In the genomic region with DNA sequence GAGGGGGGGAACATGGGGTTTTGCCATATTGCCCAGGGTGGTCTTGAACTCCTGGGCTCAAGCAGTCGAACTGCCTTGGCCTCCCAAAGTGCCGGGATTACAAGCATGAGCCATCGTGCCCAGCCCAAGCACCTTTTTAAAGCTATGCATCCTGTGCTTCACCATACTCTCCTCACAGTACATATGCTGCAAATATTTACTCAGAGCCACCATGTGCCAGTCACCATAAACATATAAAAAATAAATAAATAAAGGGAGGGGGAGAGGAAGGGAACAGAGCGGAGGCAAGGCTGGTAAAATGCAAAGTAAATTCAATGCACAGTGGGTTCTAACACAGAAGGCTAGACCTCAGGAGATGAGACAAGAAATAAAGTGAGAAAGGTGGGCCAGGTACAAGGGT, we compare ENCODE assay signal across 15 cellular contexts.
DNase-seq lines count a peak whose midpoint lies in the region; ATAC-seq and TF ChIP-seq lines count a peak whose summit lies in the region.
"Had no signal": no experiment of that assay in that cellular context is flagged by ENCODE, and none has a peak within 500 bp of the region (broad histone marks: within the 10 kb centered on the region; RNA-seq: fewer than 3 reads in every experiment).

No MANE protein-coding gene starts in this region.

- peak overlapping the region; percentile 26 for H3K27ac ChIP-seq in upper lobe of right lung

- peaks cover 17% of the 10 kb centered on the region for H3K36me3 ChIP-seq in upper lobe of right lung

- H3K9me3 ChIP-seq in upper lobe of right lung = no peaks in the 10 kb centered on the region

- H3K4me3 ChIP-seq in upper lobe of right lung = no peak overlapping the region
- H3K4me3 ChIP-seq: GM12878 had no signal

- H3K27me3 ChIP-seq in upper lobe of right lung = no peaks in the 10 kb centered on the region

- no peaks in the 10 kb centered on the region for H3K9me3 Mint-ChIP-seq in activated naive CD8-positive, alpha-beta T cell (ENCODE audit: low read depth)
- H3K9me3 Mint-ChIP-seq in activated naive CD8-positive, alpha-beta T cell treated with anti-CD3 and anti-CD28 coated beads for 36 hours = no peaks in the 10 kb centered on the region
- no peaks in the 10 kb centered on the region for H3K9me3 Mint-ChIP-seq in central memory CD8-positive, alpha-beta T cell
- no peaks in the 10 kb centered on the region for H3K9me3 Mint-ChIP-seq in osteocyte (ENCODE audit: unreplicated experiment)

- ATAC-seq in central memory CD8-positive, alpha-beta T cell (replicated peaks; ENCODE audit: extremely low read depth, poor library complexity, severe bottlenecking) = no peak
- no peak for ATAC-seq in upper lobe of right lung
- ATAC-seq: GM12878 had no signal

- H3K27ac Mint-ChIP-seq in activated naive CD8-positive, alpha-beta T cell = peak overlapping the region; percentile 86
- no peak overlapping the region for H3K27ac Mint-ChIP-seq in activated naive CD8-positive, alpha-beta T cell treated with anti-CD3 and anti-CD28 coated beads for 36 hours
- H3K27ac Mint-ChIP-seq in central memory CD8-positive, alpha-beta T cell (ENCODE audit: low read depth) = peak overlapping the region; percentile 12
- peak overlapping the region; percentile 73 for H3K27ac Mint-ChIP-seq in osteocyte (ENCODE audit: unreplicated experiment)

- H3K36me3 Mint-ChIP-seq in activated naive CD8-positive, alpha-beta T cell = peaks cover 7% of the 10 kb centered on the region
- peaks cover 26% of the 10 kb centered on the region for H3K36me3 Mint-ChIP-seq in activated naive CD8-positive, alpha-beta T cell treated with anti-CD3 and anti-CD28 coated beads for 36 hours
- peaks cover 30% of the 10 kb centered on the region for H3K36me3 Mint-ChIP-seq in central memory CD8-positive, alpha-beta T cell (ENCODE audit: insufficient read depth)
- peaks cover 32% of the 10 kb centered on the region for H3K36me3 Mint-ChIP-seq in osteocyte (ENCODE audit: unreplicated experiment)

- peaks cover 53% of the 10 kb centered on the region for H3K4me1 ChIP-seq in upper lobe of right lung

- H3K27me3 Mint-ChIP-seq in activated naive CD8-positive, alpha-beta T cell = no peaks in the 10 kb centered on the region
- no peaks in the 10 kb centered on the region for H3K27me3 Mint-ChIP-seq in activated naive CD8-positive, alpha-beta T cell treated with anti-CD3 and anti-CD28 coated beads for 36 hours
- H3K27me3 Mint-ChIP-seq in central memory CD8-positive, alpha-beta T cell = no peaks in the 10 kb centered on the region
- H3K27me3 Mint-ChIP-seq in osteocyte (ENCODE audit: unreplicated experiment) = no peaks in the 10 kb centered on the region

- H3K4me3 Mint-ChIP-seq in activated naive CD8-positive, alpha-beta T cell = no peak overlapping the region
- H3K4me3 Mint-ChIP-seq in activated naive CD8-positive, alpha-beta T cell treated with anti-CD3 and anti-CD28 coated beads for 36 hours = no peak overlapping the region
- H3K4me3 Mint-ChIP-seq in central memory CD8-positive, alpha-beta T cell = no peak overlapping the region
- H3K4me3 Mint-ChIP-seq in osteocyte (ENCODE audit: unreplicated experiment) = no peak overlapping the region

- no peak for TF ChIP-seq CTCF in osteocyte (IDR thresholded peaks at IDR 0.05)
- no peak for TF ChIP-seq CTCF in upper lobe of right lung (IDR thresholded peaks at IDR 0.05)

- DNase-seq in activated naive CD8-positive, alpha-beta T cell treated with anti-CD3 and anti-CD28 coated beads for 36 hours = no peak
- no peak for DNase-seq in central memory CD8-positive, alpha-beta T cell (ENCODE audit: low spot score in 2 of 2)
- DNase-seq in osteocyte (ENCODE audit: extremely low spot score, unreplicated experiment) (no peak), upper lobe of right lung (no peak), D341Med (ENCODE audit: low spot score) (no peak), NCI-H146 treated with DMSO at 0.1 percent for 48 hours (lab: John Stamatoyannopoulos, UW; ENCODE audit: unreplicated experiment) (no peak)
- no peak for DNase-seq in stimulated activated CD8-positive, alpha-beta memory T cell treated with anti-CD3 and anti-CD28 coated beads, Interleukin-4, amount 100 ng/mL, for 48 hours
- DNase-seq: amygdala; effector memory CD4-positive, alpha-beta T cell; hypothalamus; NCI-H1417 treated with DMSO at 0.1 percent for 48 hours; nucleus accumbens; stimulated activated CD4-positive, alpha-beta T cell treated with anti-CD3 and anti-CD28 coated beads, Interleukin-4, amount 100 ng/mL, for 1 hour had no signal

- H3K4me1 Mint-ChIP-seq in activated naive CD8-positive, alpha-beta T cell (ENCODE audit: low read depth) = peaks cover 72% of the 10 kb centered on the region
- peaks cover 60% of the 10 kb centered on the region for H3K4me1 Mint-ChIP-seq in activated naive CD8-positive, alpha-beta T cell treated with anti-CD3 and anti-CD28 coated beads for 36 hours
- H3K4me1 Mint-ChIP-seq in central memory CD8-positive, alpha-beta T cell = peaks cover 73% of the 10 kb centered on the region
- H3K4me1 Mint-ChIP-seq in osteocyte (ENCODE audit: unreplicated experiment) = peaks cover 54% of the 10 kb centered on the region

- intact Hi-C loops in upper lobe of right lung (cut with DNase I) = no loop called here
